Comparison of ENCODE assay signal across 9 cellular contexts in the genomic region with DNA sequence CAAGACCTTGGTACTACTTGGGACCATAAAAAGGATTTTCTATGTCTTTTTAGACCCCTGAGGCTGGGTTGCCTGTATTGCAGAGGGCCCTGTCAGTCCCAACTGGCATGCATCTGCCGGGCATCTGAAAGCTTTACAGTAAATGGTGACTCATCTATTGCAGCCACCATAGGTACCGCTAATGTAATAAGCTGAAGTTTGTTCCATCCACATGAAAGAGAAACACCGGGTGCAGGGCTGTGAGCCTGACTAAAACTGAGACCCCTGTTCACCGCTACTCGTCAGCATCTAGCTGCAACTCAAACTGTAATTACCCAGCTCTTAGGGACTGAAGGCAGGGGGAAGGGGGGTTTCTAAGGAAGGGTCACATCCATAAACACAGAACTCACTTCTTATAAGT. TPM values are rescaled to one million over a fixed set of nuclear protein-coding genes. Genes with fewer than 3 reads are reported as not detected.
DNase-seq lines count a peak whose midpoint lies in the region; ATAC-seq lines count a peak whose summit lies in the region.
"Had no signal": no experiment of that assay in that cellular context is flagged by ENCODE, and none has a peak within 500 bp of the region (broad histone marks: within the 10 kb centered on the region; RNA-seq: fewer than 3 reads in every experiment).

No MANE protein-coding gene starts in this region.

- ATAC-seq in HG03457 (IDR thresholded peaks at IDR 0.05; ENCODE audit: unreplicated experiment), result no peak

- no peak overlapping the region for H3K4me3 ChIP-seq in Jurkat, Clone E6-1 (ENCODE audit: low read length)
- H3K4me3 ChIP-seq: SJCRH30 had no signal

- peak; percentile 16 for DNase-seq in DMS53 (lab: John Stamatoyannopoulos, UW)
- no peak for DNase-seq in DMS53 treated with DMSO at 0.1 percent for 48 hours (lab: John Stamatoyannopoulos, UW; ENCODE audit: unreplicated experiment)
- peak; percentile 26 for DNase-seq in Jurkat, Clone E6-1 (ENCODE audit: low read depth, low spot score)
- peak; percentile 48 for DNase-seq in activated naive CD4-positive, alpha-beta T cell treated with anti-CD3 and anti-CD28 coated beads, Interleukin-2, amount 50 U/mL, for 16 hours
- DNase-seq in stimulated activated CD4-positive, alpha-beta T cell treated with anti-CD3 and anti-CD28 coated beads, Interleukin-4, amount 100 ng/mL, for 4 hours, result peak; percentile 30 to 68
- DNase-seq in SIG-M5 (lab: John Stamatoyannopoulos, UW), result no peak
- no peak for DNase-seq in NCI-H345 treated with DMSO at 0.1 percent for 48 hours (lab: John Stamatoyannopoulos, UW; ENCODE audit: unreplicated experiment)

RNA-seq across cellular contexts. Expression of a gene that starts 49.5 kb away (rescaled TPM):
- polyA plus RNA-seq in Jurkat, Clone E6-1 (2012; ENCODE audit: insufficient read depth, insufficient read length), result 4.8 TPM

Comparison
In these comparisons a context has a peak if more than half of its experiments do, and no peak if none do; other contexts are left out.
1. DNase-seq: peak in DMS53 (single experiment), Jurkat, Clone E6-1 (single experiment), activated naive CD4-positive, alpha-beta T cell treated with anti-CD3 and anti-CD28 coated beads, Interleukin-2, amount 50 U/mL, for 16 hours (single experiment) and stimulated activated CD4-positive, alpha-beta T cell treated with anti-CD3 and anti-CD28 coated beads, Interleukin-4, amount 100 ng/mL, for 4 hours (2 of 2); none in DMS53 treated with DMSO at 0.1 percent for 48 hours (single experiment), SIG-M5 (single experiment) and NCI-H345 treated with DMSO at 0.1 percent for 48 hours (single experiment).